Comparison of ENCODE assay signal across 11 cellular contexts in genomic region chr2:128732976-128733431, GRCh38.
A peak's percentile ranks its signal among the peaks of the same experiment; 100 is the strongest.
DNase-seq lines count a peak whose midpoint lies in the region; ATAC-seq and TF ChIP-seq lines count a peak whose summit lies in the region.
"Had no signal": no experiment of that assay in that cellular context is flagged by ENCODE, and none has a peak within 500 bp of the region (broad histone marks: within the 10 kb centered on the region; RNA-seq: fewer than 3 reads in every experiment).

No MANE protein-coding gene starts in this region.

- peak; percentile 17 for DNase-seq in EL
- no peak for DNase-seq in OCI-LY7 (ENCODE audit: low spot score)
- peak; percentile 61 for DNase-seq in right atrium auricular region (ENCODE audit: low spot score)
- DNase-seq in stimulated activated CD4-positive, alpha-beta T cell treated with anti-CD3 and anti-CD28 coated beads, Interleukin-1b, Interleukin-23, amount 100 ng/mL, for 48 hours, result no peak
- DNase-seq in activated CD8-positive, alpha-beta memory T cell treated with anti-CD3 and anti-CD28 coated beads, Interleukin-2, amount 50 U/mL, for 4 hours, result no peak
- DNase-seq in dermis blood vessel endothelial cell, result no peak
- DNase-seq: activated CD4-positive, alpha-beta T cell treated with anti-CD3 and anti-CD28 coated beads for 36 hours had no signal

- H3K4me2 ChIP-seq in OCI-LY7 (ENCODE audit: low read length), result no peak overlapping the region

- no TSS peak for BruUV-seq in OCI-LY7 (replicated peaks; lab: Mats Ljungman, UMichigan)

- H3K4me1 ChIP-seq in OCI-LY7 (ENCODE audit: insufficient read depth, low read length, poor library complexity, severe bottlenecking), result peaks cover 24% of the 10 kb centered on the region
- H3K4me1 ChIP-seq in right atrium auricular region, result peaks cover 0 to 35% of the 10 kb centered on the region in 2 donors

- intact Hi-C loops in OCI-LY7 (cut with micrococcal nuclease; ENCODE audit: unreplicated experiment), result no loop called here

- H3K4me3 ChIP-seq in OCI-LY7 (ENCODE audit: low read depth, low read length, poor library complexity, severe bottlenecking) (no peak overlapping the region), right atrium auricular region (no peak overlapping the region)
- H3K4me3 ChIP-seq: tibial nerve had no signal

- H3K9me2 ChIP-seq in OCI-LY7 (ENCODE audit: insufficient read depth, low read length), result no peaks in the 10 kb centered on the region

- H3K27me3 ChIP-seq in right atrium auricular region, result no peaks in the 10 kb centered on the region
- H3K27me3 ChIP-seq: tibial nerve had no signal

- no peaks in the 10 kb centered on the region for H4K20me1 ChIP-seq in OCI-LY7 (ENCODE audit: insufficient read depth, low read length)

- CTCF ChIA-PET in OCI-LY7 (lab: Charles Lee; ENCODE audit: unreplicated experiment), result no interaction called here

- H3K9me3 ChIP-seq in OCI-LY7 (ENCODE audit: low read length) (no peaks in the 10 kb centered on the region), right atrium auricular region (peaks cover 0 to 11% of the 10 kb centered on the region in 2 donors)

- ATAC-seq in HG02610 (IDR thresholded peaks at IDR 0.05; ENCODE audit: unreplicated experiment) (peak; percentile 56), GM21526 (IDR thresholded peaks at IDR 0.05; ENCODE audit: low FRiP score, unreplicated experiment) (no peak)
- ATAC-seq: activated CD4-positive, alpha-beta T cell treated with anti-CD3 and anti-CD28 coated beads for 36 hours; left lobe of liver had no signal

- 0 out of 2 replicates have a peak overlapping the region, but pooled peaks have one; percentile 12 for H2AFZ ChIP-seq in OCI-LY7 (ENCODE audit: low read length)

- POLR2A ChIA-PET in OCI-LY7 (lab: Charles Lee), result no interaction called here

- no peaks in the 10 kb centered on the region for H3K36me3 ChIP-seq in OCI-LY7 (ENCODE audit: insufficient read depth, low read length)
- no peaks in the 10 kb centered on the region for H3K36me3 ChIP-seq in right atrium auricular region
- H3K36me3 ChIP-seq: tibial nerve had no signal

- H3K27ac ChIP-seq in OCI-LY7 (ENCODE audit: low read depth, low read length, poor library complexity, severe bottlenecking), result no peak overlapping the region
- H3K27ac ChIP-seq in right atrium auricular region, result no peak overlapping the region
- H3K27ac ChIP-seq: tibial nerve had no signal

- TF ChIP-seq CTCF in OCI-LY7 (conservative IDR thresholded peaks at IDR 0.05; ENCODE audit: low read length) (no peak), right atrium auricular region (IDR thresholded peaks at IDR 0.05) (no peak)

- H3K79me2 ChIP-seq in OCI-LY7 (ENCODE audit: insufficient read depth, low read depth, low read length), result no peaks in the 10 kb centered on the region

Comparison
In these comparisons a context has a peak if more than half of its experiments do, and no peak if none do; other contexts are left out.
1. DNase-seq: peak in EL (single experiment) and right atrium auricular region (single experiment); none in OCI-LY7 (single experiment), stimulated activated CD4-positive, alpha-beta T cell treated with anti-CD3 and anti-CD28 coated beads, Interleukin-1b, Interleukin-23, amount 100 ng/mL, for 48 hours (single experiment), activated CD8-positive, alpha-beta memory T cell treated with anti-CD3 and anti-CD28 coated beads, Interleukin-2, amount 50 U/mL, for 4 hours (single experiment) and dermis blood vessel endothelial cell (single experiment).